11 cellular contexts compared by ENCODE assay signal in genomic region chr5:139654464-139654863, GRCh38. TPM values are rescaled to one million over a fixed set of nuclear protein-coding genes. Genes with fewer than 3 reads are reported as not detected.
DNase-seq lines count a peak whose midpoint lies in the region; ATAC-seq and TF ChIP-seq lines count a peak whose summit lies in the region.
"Had no signal": no experiment of that assay in that cellular context is flagged by ENCODE, and none has a peak within 500 bp of the region (broad histone marks: within the 10 kb centered on the region; RNA-seq: fewer than 3 reads in every experiment).

No MANE protein-coding gene starts in this region.

- H3K4me1 ChIP-seq in ACC112 (ENCODE audit: control insufficient read depth, insufficient read depth, low read length, unreplicated experiment), result peaks cover 78% of the 10 kb centered on the region
- peaks cover 100% of the 10 kb centered on the region for H3K4me1 ChIP-seq in left ventricle myocardium inferior
- H3K4me1 ChIP-seq in ovary (ENCODE audit: insufficient read depth), result peaks cover 26% of the 10 kb centered on the region

- CTCF ChIA-PET in RWPE1 (lab: Yijun Ruan, JAX), result interaction anchor here (0.7 to 1.9 kb wide), 3 partner anchors 28 to 111 kb away, joined by 3 to 9 read pairs (median 3); no protein-coding TSS in a partner anchor

- H3K4me3 ChIP-seq in ACC112 (ENCODE audit: low read depth, low read length) (no peak overlapping the region), left ventricle myocardium inferior (peak overlapping the region; percentile 90), ovary (no peak overlapping the region)

- H3K4me3 Mint-ChIP-seq in progenitor cell of endocrine pancreas (ENCODE audit: low read depth) (no peak overlapping the region), T-helper 17 cell (no peak overlapping the region)

- H3K4me1 Mint-ChIP-seq in progenitor cell of endocrine pancreas (ENCODE audit: low read depth), result peaks cover 67% of the 10 kb centered on the region
- peaks cover 27% of the 10 kb centered on the region for H3K4me1 Mint-ChIP-seq in T-helper 17 cell

- TF ChIP-seq EP300 in ovary (IDR thresholded peaks at IDR 0.05), result no peak

- H3K9me3 Mint-ChIP-seq in progenitor cell of endocrine pancreas (ENCODE audit: low read depth), result no peaks in the 10 kb centered on the region

- ATAC-seq in T-helper 17 cell, result no peak

- H3K36me3 ChIP-seq in ACC112 (ENCODE audit: insufficient read depth, low read length) (no peaks in the 10 kb centered on the region), left ventricle myocardium inferior (no peaks in the 10 kb centered on the region), ovary (no peaks in the 10 kb centered on the region)

- H3K27me3 ChIP-seq in ACC112 (ENCODE audit: insufficient read depth, low read length), result no peaks in the 10 kb centered on the region
- no peaks in the 10 kb centered on the region for H3K27me3 ChIP-seq in left ventricle myocardium inferior (ENCODE audit: low read depth)
- peaks cover 2% of the 10 kb centered on the region for H3K27me3 ChIP-seq in ovary

- intact Hi-C loops in left ventricle myocardium inferior (cut with micrococcal nuclease), result no loop called here
- intact Hi-C loops in ovary (cut with DNase I), result no loop called here

- H3K9me3 ChIP-seq in left ventricle myocardium inferior (replicated peaks) (no peaks in the 10 kb centered on the region), ovary (no peaks in the 10 kb centered on the region), T-helper 17 cell (ENCODE audit: control insufficient read depth, low read length, poor library complexity, severe bottlenecking) (no peaks in the 10 kb centered on the region)

- H3K27ac ChIP-seq in ACC112 (ENCODE audit: low read depth, low read length), result peak overlapping the region; percentile 85
- H3K27ac ChIP-seq in RWPE1, result peak overlapping the region; percentile 21; the same call in 1 of the 2 replicates
- peak overlapping the region; percentile 91 for H3K27ac ChIP-seq in left ventricle myocardium inferior (replicated peaks)
- H3K27ac ChIP-seq in ovary, result no peak overlapping the region

- WGBS in ovary, 3 donors, result 91 to 97% (median 94%) methylated on average over 3 of the region's 3 CpGs

- TF ChIP-seq CTCF in RWPE1 (conservative IDR thresholded peaks at IDR 0.05; ENCODE audit: low read depth) (no peak), left ventricle myocardium inferior (IDR thresholded peaks at IDR 0.05; ENCODE audit: borderline replicate concordance) (no peak), progenitor cell of endocrine pancreas (IDR thresholded peaks at IDR 0.05; ENCODE audit: unreplicated experiment) (no peak), ovary (IDR thresholded peaks at IDR 0.05) (no peak)

- H2AFZ ChIP-seq in ACC112 (ENCODE audit: low read length, unreplicated experiment), result no peak overlapping the region

- peak overlapping the region; percentile 85 for H3K27ac Mint-ChIP-seq in progenitor cell of endocrine pancreas
- H3K27ac Mint-ChIP-seq in T-helper 17 cell, result no peak overlapping the region

- H3K36me3 Mint-ChIP-seq in progenitor cell of endocrine pancreas (ENCODE audit: insufficient read depth) (no peaks in the 10 kb centered on the region), T-helper 17 cell (ENCODE audit: low read depth) (peaks cover 8% of the 10 kb centered on the region)

- H3K27me3 Mint-ChIP-seq in progenitor cell of endocrine pancreas (no peaks in the 10 kb centered on the region), T-helper 17 cell (peaks cover 38% of the 10 kb centered on the region)

- TF ChIP-seq POLR2A in ovary (IDR thresholded peaks at IDR 0.05), result no peak

- H3K79me2 ChIP-seq in ACC112 (ENCODE audit: control insufficient read depth, insufficient read depth, low read length, unreplicated experiment), result peaks cover 82% of the 10 kb centered on the region

- DNase-seq in RWPE1 (ENCODE audit: low spot score), result no peak
- no peak for DNase-seq in left ventricle myocardium inferior
- DNase-seq in progenitor cell of endocrine pancreas (ENCODE audit: low spot score, unreplicated experiment), result no peak
- DNase-seq in ovary, result no peak
- no peak for DNase-seq in RKO (ENCODE audit: low spot score)
- no peak for DNase-seq in hepatic stellate cell (ENCODE audit: low spot score)
- DNase-seq in T-helper 17 cell, result no peak
- DNase-seq: activated naive CD4-positive, alpha-beta T cell; kidney glomerular epithelial cell; NCI-H748 treated with DMSO at 0.1 percent for 48 hours had no signal

- POLR2A ChIA-PET in RWPE1 (lab: Yijun Ruan, JAX; ENCODE audit: low non-redundant PET), result interaction anchor here (0.6 kb wide), 1 partner anchor 608 kb away, joined by 3 read pairs; no protein-coding TSS in a partner anchor

RNA-seq across cellular contexts. Expression of gene CXXC5, which starts 6.3 kb away (rescaled TPM):
- total RNA-seq in left ventricle myocardium inferior (56.9 TPM), progenitor cell of endocrine pancreas (79.1 and 88.2 TPM in 2 replicates), ovary (10 to 100 TPM in 2 of 7 donors, 1 to 10 TPM in 5; 4.4 to 35.7 (median 8.7) TPM), T-helper 17 cell (1 to 10 TPM; 3.2 to 4.3 TPM)
- polyA plus RNA-seq in ovary, result 10 to 100 TPM in 1 of 2 donors, 1 to 10 TPM in 1; 7.0 to 28.2 TPM

Comparison
In these comparisons a context has a peak if more than half of its experiments do, and no peak if none do; other contexts are left out.
1. H3K27ac ChIP-seq: peak in ACC112 (single experiment), RWPE1 (single experiment) and left ventricle myocardium inferior (single experiment); none in ovary (0 of 2).